ENCODE assay signal across 2 cellular contexts in the genomic region with DNA sequence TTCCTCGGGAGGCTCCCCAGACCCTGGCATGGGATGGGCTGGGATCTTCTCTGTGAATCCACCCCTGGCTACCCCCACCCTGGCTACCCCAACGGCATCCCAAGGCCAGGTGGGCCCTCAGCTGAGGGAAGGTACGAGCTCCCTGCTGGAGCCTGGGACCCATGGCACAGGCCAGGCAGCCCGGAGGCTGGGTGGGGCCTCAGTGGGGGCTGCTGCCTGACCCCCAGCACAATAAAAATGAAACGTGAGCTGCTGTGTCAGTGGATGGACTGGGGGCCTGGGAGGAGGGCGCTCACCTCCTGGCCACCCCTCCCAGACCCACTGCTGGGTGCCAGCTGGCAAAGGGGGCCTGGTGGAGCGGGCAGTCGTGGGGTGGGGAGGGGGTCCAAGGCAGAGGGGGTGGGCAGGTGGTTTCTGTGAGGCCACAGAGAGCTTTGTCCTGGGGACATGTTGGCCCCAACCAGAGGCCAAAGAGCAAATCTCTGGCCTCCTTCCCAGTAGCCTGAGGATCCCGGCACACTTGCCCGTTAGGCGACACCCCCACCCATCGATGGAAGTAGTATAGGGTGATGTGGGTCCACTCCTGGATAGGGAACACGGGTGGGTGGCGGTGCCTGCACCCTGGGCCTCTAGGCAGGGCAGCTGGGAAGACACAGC.
TF ChIP-seq lines count a peak whose summit lies in the region.

No MANE protein-coding gene starts in this region.

TF ChIP-seq in liver, 16 proteins besides CTCF, POLR2A, EP300 and RAD21:
- TF ChIP-seq ZBTB33 (IDR thresholded peaks at IDR 0.05) (no peak), NR2F2 (IDR thresholded peaks at IDR 0.05) (peak; percentile 16), JUND (IDR thresholded peaks at IDR 0.05) (no peak), YY1 (IDR thresholded peaks at IDR 0.05) (no peak), EGR1 (IDR thresholded peaks at IDR 0.05; ENCODE audit: low read depth in 2 of 2) (no peak), FOXA2 (IDR thresholded peaks at IDR 0.05) (no peak), RXRA (IDR thresholded peaks at IDR 0.05) (peak; percentile 43 to 51), HNF4A (conservative IDR thresholded peaks at IDR 0.05) (peak; percentile 79 to 85), SP1 (IDR thresholded peaks at IDR 0.05) (peak; percentile 26), HNF4G (IDR thresholded peaks at IDR 0.05) (no peak), FOXA1 (IDR thresholded peaks at IDR 0.05) (no peak)
- TF ChIP-seq, protein P1, sequence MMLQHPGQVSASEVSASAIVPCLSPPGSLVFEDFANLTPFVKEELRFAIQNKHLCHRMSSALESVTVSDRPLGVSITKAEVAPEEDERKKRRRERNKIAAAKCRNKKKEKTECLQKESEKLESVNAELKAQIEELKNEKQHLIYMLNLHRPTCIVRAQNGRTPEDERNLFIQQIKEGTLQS (IDR thresholded peaks at IDR 0.05) = no peak

TF ChIP-seq in HepG2, 621 proteins besides CTCF, POLR2A, EP300 and RAD21:
- TF ChIP-seq POLR2AphosphoS2 (IDR thresholded peaks at IDR 0.05; ENCODE audit: low read depth, low read length) = no peak
- no peak for TF ChIP-seq IRF1 (CRISPR knock-in tag; IDR thresholded peaks at IDR 0.05; ENCODE audit: low read depth)
- TF ChIP-seq SOX6 (IDR thresholded peaks at IDR 0.05) = no peak
- TF ChIP-seq SOX6 (CRISPR knock-in tag; IDR thresholded peaks at IDR 0.05) = no peak
- TF ChIP-seq ERF (CRISPR knock-in tag; IDR thresholded peaks at IDR 0.05) = no peak
- no peak for TF ChIP-seq ZNF343 (CRISPR knock-in tag; IDR thresholded peaks at IDR 0.05)
- TF ChIP-seq NFYC (CRISPR knock-in tag; IDR thresholded peaks at IDR 0.05) = no peak
- TF ChIP-seq ZNF547 (CRISPR knock-in tag; IDR thresholded peaks at IDR 0.05) = no peak
- TF ChIP-seq NFYB (CRISPR knock-in tag; IDR thresholded peaks at IDR 0.05) = no peak
- TF ChIP-seq ZNF333 (CRISPR knock-in tag; IDR thresholded peaks at IDR 0.05; ENCODE audit: borderline replicate concordance) = no peak
- TF ChIP-seq FOXK2 (IDR thresholded peaks at IDR 0.05) = no peak
- no peak for TF ChIP-seq ZNF510 (CRISPR knock-in tag; IDR thresholded peaks at IDR 0.05; ENCODE audit: low read depth)
- no peak for TF ChIP-seq FOXA1 (IDR thresholded peaks at IDR 0.05)
- no peak for TF ChIP-seq FOXA1 (CRISPR knock-in tag; IDR thresholded peaks at IDR 0.05)
- no peak for TF ChIP-seq GFI1 (CRISPR knock-in tag; IDR thresholded peaks at IDR 0.05; ENCODE audit: borderline replicate concordance)
- TF ChIP-seq MAFK (conservative IDR thresholded peaks at IDR 0.05 in 1 of 2, IDR thresholded peaks at IDR 0.05 in 1 of 2; ENCODE audit: low read length in 2 of 2) = no peak
- TF ChIP-seq, protein P2, sequence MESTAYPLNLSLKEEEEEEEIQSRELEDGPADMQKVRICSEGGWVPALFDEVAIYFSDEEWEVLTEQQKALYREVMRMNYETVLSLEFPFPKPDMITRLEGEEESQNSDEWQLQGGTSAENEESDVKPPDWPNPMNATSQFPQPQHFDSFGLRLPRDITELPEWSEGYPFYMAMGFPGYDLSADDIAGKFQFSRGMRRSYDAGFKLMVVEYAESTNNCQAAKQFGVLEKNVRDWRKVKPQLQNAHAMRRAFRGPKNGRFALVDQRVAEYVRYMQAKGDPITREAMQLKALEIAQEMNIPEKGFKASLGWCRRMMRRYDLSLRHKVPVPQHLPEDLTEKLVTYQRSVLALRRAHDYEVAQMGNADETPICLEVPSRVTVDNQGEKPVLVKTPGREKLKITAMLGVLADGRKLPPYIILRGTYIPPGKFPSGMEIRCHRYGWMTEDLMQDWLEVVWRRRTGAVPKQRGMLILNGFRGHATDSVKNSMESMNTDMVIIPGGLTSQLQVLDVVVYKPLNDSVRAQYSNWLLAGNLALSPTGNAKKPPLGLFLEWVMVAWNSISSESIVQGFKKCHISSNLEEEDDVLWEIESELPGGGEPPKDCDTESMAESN (CRISPR knock-in tag; conservative IDR thresholded peaks at IDR 0.05) = no peak
TF ChIP-seq in HepG2: peak in this region for 0.
